7 cellular contexts compared by ENCODE assay signal in genomic region chr3:185332026-185332735, GRCh38. TPM values are rescaled to one million over a fixed set of nuclear protein-coding genes. Genes with fewer than 3 reads are reported as not detected.
DNase-seq lines count a peak whose midpoint lies in the region; ATAC-seq, FAIRE-seq and TF ChIP-seq lines count a peak whose summit lies in the region.

No MANE protein-coding gene starts in this region.

- peak overlapping the region in 2 of 3 experiments; percentile 8 to 9 for H3K4me3 ChIP-seq in keratinocyte (ENCODE audit: control insufficient read depth in 2 of 3, extremely low read depth in 1 of 3, insufficient read depth in 2 of 3, low read depth in 1 of 3, low read length in 3 of 3)

- peak overlapping the region; percentile 51 for H3K4me2 ChIP-seq in keratinocyte (ENCODE audit: control insufficient read depth, extremely low read depth, insufficient read depth, low read depth, low read length)

- ATAC-seq in GM18502 (IDR thresholded peaks at IDR 0.05; ENCODE audit: poor library complexity, unreplicated experiment): peak; percentile 96
- ATAC-seq in GM21786 (IDR thresholded peaks at IDR 0.05; ENCODE audit: unreplicated experiment): peak; percentile 99

- H3K9me3 ChIP-seq in keratinocyte (ENCODE audit: control insufficient read depth, low read depth, low read length): no peaks in the 10 kb centered on the region

- H2AFZ ChIP-seq in keratinocyte (ENCODE audit: control insufficient read depth, low read length): no peak overlapping the region

- H4K20me1 ChIP-seq in keratinocyte (ENCODE audit: control insufficient read depth, extremely low read depth, insufficient read depth, low read length): no peaks in the 10 kb centered on the region

- TF ChIP-seq CTCF in RWPE1 (conservative IDR thresholded peaks at IDR 0.05; ENCODE audit: low read depth) (no peak), keratinocyte (optimal IDR thresholded peaks at IDR 0.05 in 1 of 3, IDR thresholded peaks at IDR 0.05 in 1 of 3, conservative IDR thresholded peaks at IDR 0.05 in 1 of 3; ENCODE audit: extremely low read depth in 1 of 3, insufficient read depth in 2 of 3, low read length in 3 of 3) (no peak)

- H3K27me3 ChIP-seq in keratinocyte (ENCODE audit: control insufficient read depth, extremely low read depth, insufficient read depth, low read length): no peaks in the 10 kb centered on the region

- DNase-seq in Kasumi-1 (lab: John Stamatoyannopoulos, UW): peak; percentile 91 to 94
- peak; percentile 54 for DNase-seq in RWPE1 (ENCODE audit: low spot score)
- peak; percentile 52 for DNase-seq in keratinocyte (ENCODE audit: low read depth, low spot score)
- no peak for DNase-seq in cerebellar nuclear complex (lab: John Stamatoyannopoulos, UW)
- no peak for DNase-seq in 8988T

- POLR2A ChIA-PET in RWPE1 (lab: Yijun Ruan, JAX; ENCODE audit: low non-redundant PET): no interaction called here

- no peak overlapping the region for H3K9ac ChIP-seq in keratinocyte (ENCODE audit: control insufficient read depth, extremely low read depth, insufficient read depth, low read length)

- FAIRE-seq in keratinocyte (lab: Jason Lieb, UNC): peak; percentile 91

- H3K27ac ChIP-seq in RWPE1 (no peak overlapping the region), keratinocyte (ENCODE audit: control insufficient read depth, insufficient read depth, low read length) (peak overlapping the region; percentile 58)

- no peaks in the 10 kb centered on the region for H3K9me1 ChIP-seq in keratinocyte (ENCODE audit: control insufficient read depth, extremely low read depth, insufficient read depth, low read length)

- H3K36me3 ChIP-seq in keratinocyte (ENCODE audit: control insufficient read depth in 2 of 2, extremely low read depth in 1 of 2, insufficient read depth in 2 of 2, low read length in 2 of 2): no peaks in the 10 kb centered on the region

- H3K4me1 ChIP-seq in keratinocyte (ENCODE audit: control insufficient read depth, extremely low read depth, insufficient read depth, low read length): peaks cover 33% of the 10 kb centered on the region

- H3K79me2 ChIP-seq in keratinocyte (ENCODE audit: control insufficient read depth, insufficient read depth, low read length): no peaks in the 10 kb centered on the region

- dilution Hi-C loops in keratinocyte (cut with MboI; ENCODE audit: extremely low pct_ligation_motif_present, low sequenced_read_pairs): no loop called here

- CTCF ChIA-PET in RWPE1 (lab: Yijun Ruan, JAX): interaction anchor here (0.6 to 0.8 kb wide), 2 partner anchors 27 to 549 kb away, joined by 4 read pairs; no protein-coding TSS in a partner anchor

RNA-seq across cellular contexts. Expression of gene MAP3K13, which starts 30.8 kb away (rescaled TPM):
- polyA plus RNA-seq in keratinocyte: 17.7 to 23.0 TPM (median 21.9 TPM) in 3 replicates
- polyA plus RNA-seq in keratinocyte (2011; ENCODE audit: low read depth): 16.6 TPM
- 16.3 and 30.8 TPM in 2 replicates for polyA plus RNA-seq in keratinocyte (2011; cell fraction: cytosol; rRNA removed)
- 10.3 and 13.0 TPM in 2 replicates for polyA plus RNA-seq in keratinocyte (2011; cell fraction: nucleus; rRNA removed)
- 19.0 and 19.9 TPM in 2 replicates for polyA plus RNA-seq in keratinocyte (2012; ENCODE audit: low replicate concordance)
- polyA minus RNA-seq in keratinocyte: 1.4 to 25.8 TPM (median 21.9 TPM) in 3 replicates
- polyA minus RNA-seq in keratinocyte (2011; cell fraction: cytosol; rRNA and poly(A)+ RNA removed): 8.4 TPM
- 6.0 and 22.0 TPM in 2 replicates for polyA minus RNA-seq in keratinocyte (2011; cell fraction: nucleus; rRNA and poly(A)+ RNA removed)

Comparison
In these comparisons a context has a peak if more than half of its experiments do, and no peak if none do; other contexts are left out.
1. DNase-seq: peak in Kasumi-1 (2 of 2), RWPE1 (single experiment) and keratinocyte (single experiment); none in cerebellar nuclear complex (0 of 2) and 8988T (single experiment).